In genomic region chr4:184267673-184268573, GRCh38 we compare ENCODE assay signal across 8 cellular contexts. TPM values are rescaled to one million over a fixed set of nuclear protein-coding genes. Genes with fewer than 3 reads are reported as not detected.
A peak's percentile ranks its signal among the peaks of the same experiment; 100 is the strongest.
DNase-seq lines count a peak whose midpoint lies in the region; ATAC-seq and TF ChIP-seq lines count a peak whose summit lies in the region.

No MANE protein-coding gene starts in this region.

- H3K36me3 Mint-ChIP-seq in activated B cell treated with CpG ODN at 0.5 μM for 24 hours (ENCODE audit: low read depth) = no peaks in the 10 kb centered on the region
- peaks cover 9% of the 10 kb centered on the region for H3K36me3 Mint-ChIP-seq in central memory CD8-positive, alpha-beta T cell (ENCODE audit: insufficient read depth)

- POLR2A ChIA-PET in activated B cell treated with CpG ODN at 0.5 μM for 24 hours (lab: Charles Lee) = interaction anchor here (0.7 to 8.3 kb wide), 26 partner anchors 14 to 630 kb away, joined by 3 to 177 read pairs (median 6); partner anchors contain the start of genes CASP3, CENPU, IRF2 and PRIMPOL

- peaks cover 53% of the 10 kb centered on the region for H3F3A ChIP-seq in MM.1S (ENCODE audit: insufficient read depth, low read length)

- H3K4me3 ChIP-seq in MM.1S (ENCODE audit: low read length) (peak overlapping the region; percentile 62), mononuclear cell (ENCODE audit: low read length) (peak overlapping the region; percentile 26)

- peaks cover 24% of the 10 kb centered on the region for H3K79me2 ChIP-seq in MM.1S (ENCODE audit: low read length)

- H3K27me3 Mint-ChIP-seq in activated B cell treated with CpG ODN at 0.5 μM for 24 hours = no peaks in the 10 kb centered on the region
- no peaks in the 10 kb centered on the region for H3K27me3 Mint-ChIP-seq in central memory CD8-positive, alpha-beta T cell
- no peaks in the 10 kb centered on the region for H3K27me3 Mint-ChIP-seq in stimulated activated naive CD8-positive, alpha-beta T cell treated with anti-CD3 and anti-CD28 coated beads, Interleukin-15, amount 100 ng/mL, for 72 hours

- H3K27me3 ChIP-seq in MM.1S (replicated peaks; ENCODE audit: insufficient read depth, low read length) = no peaks in the 10 kb centered on the region
- H3K27me3 ChIP-seq in mononuclear cell (ENCODE audit: insufficient read depth, low read length) = no peaks in the 10 kb centered on the region

- ATAC-seq in activated B cell treated with CpG ODN at 0.5 μM for 24 hours (ENCODE audit: low read depth) = peak; percentile 93
- peak; percentile 80 for ATAC-seq in central memory CD8-positive, alpha-beta T cell (replicated peaks; ENCODE audit: extremely low read depth, poor library complexity, severe bottlenecking)
- ATAC-seq in stimulated activated naive CD8-positive, alpha-beta T cell treated with anti-CD3 and anti-CD28 coated beads, Interleukin-15, amount 100 ng/mL, for 72 hours = peak; percentile 95

- no peaks in the 10 kb centered on the region for H3K9me3 Mint-ChIP-seq in activated B cell treated with CpG ODN at 0.5 μM for 24 hours
- no peaks in the 10 kb centered on the region for H3K9me3 Mint-ChIP-seq in central memory CD8-positive, alpha-beta T cell
- H3K9me3 Mint-ChIP-seq in stimulated activated naive CD8-positive, alpha-beta T cell treated with anti-CD3 and anti-CD28 coated beads, Interleukin-15, amount 100 ng/mL, for 72 hours = peaks cover 0 to 6% of the 10 kb centered on the region in 2 donors

- no peaks in the 10 kb centered on the region for H3K9me2 ChIP-seq in MM.1S (replicated peaks; ENCODE audit: insufficient read depth, low read length)

- H3K4me3 Mint-ChIP-seq in activated B cell treated with CpG ODN at 0.5 μM for 24 hours = peak overlapping the region; percentile 84
- H3K4me3 Mint-ChIP-seq in central memory CD8-positive, alpha-beta T cell = peak overlapping the region; percentile 79
- H3K4me3 Mint-ChIP-seq in stimulated activated naive CD8-positive, alpha-beta T cell treated with anti-CD3 and anti-CD28 coated beads, Interleukin-15, amount 100 ng/mL, for 72 hours = peak overlapping the region; percentile 70 to 71

- no peaks in the 10 kb centered on the region for H4K20me1 ChIP-seq in MM.1S (ENCODE audit: insufficient read depth, low read length)

- peak overlapping the region; percentile 94 for H3K4me2 ChIP-seq in MM.1S (ENCODE audit: low read depth, low read length)

- peak overlapping the region; percentile 25; the same call in 1 of the 2 replicates for H2AFZ ChIP-seq in MM.1S (ENCODE audit: low read length)

- peak overlapping the region; percentile 97 for H3K27ac Mint-ChIP-seq in activated B cell treated with CpG ODN at 0.5 μM for 24 hours
- peak overlapping the region; percentile 96 for H3K27ac Mint-ChIP-seq in central memory CD8-positive, alpha-beta T cell (ENCODE audit: low read depth)
- H3K27ac Mint-ChIP-seq in stimulated activated naive CD8-positive, alpha-beta T cell treated with anti-CD3 and anti-CD28 coated beads, Interleukin-15, amount 100 ng/mL, for 72 hours = peak overlapping the region; percentile 94

- CTCF ChIA-PET in activated B cell treated with CpG ODN at 0.5 μM for 24 hours (lab: Charles Lee) = interaction anchor here (0.8 to 7.5 kb wide), 10 partner anchors 14 to 269 kb away, joined by 3 to 119 read pairs (median 4); partner anchors contain the start of gene IRF2

- peak overlapping the region; percentile 97 for H3K27ac ChIP-seq in MM.1S (ENCODE audit: low read length)

- H3K4me1 Mint-ChIP-seq in activated B cell treated with CpG ODN at 0.5 μM for 24 hours = peaks cover 67% of the 10 kb centered on the region
- H3K4me1 Mint-ChIP-seq in central memory CD8-positive, alpha-beta T cell = peaks cover 30% of the 10 kb centered on the region
- H3K4me1 Mint-ChIP-seq in stimulated activated naive CD8-positive, alpha-beta T cell treated with anti-CD3 and anti-CD28 coated beads, Interleukin-15, amount 100 ng/mL, for 72 hours = peaks cover 79% of the 10 kb centered on the region

- TF ChIP-seq CTCF in MM.1S (IDR thresholded peaks at IDR 0.05; ENCODE audit: low read length) = no peak
- no peak for TF ChIP-seq CTCF in activated B cell treated with CpG ODN at 0.5 μM for 24 hours (IDR thresholded peaks at IDR 0.05)

- peaks cover 45% of the 10 kb centered on the region for H3K4me1 ChIP-seq in MM.1S (ENCODE audit: low read length)
- H3K4me1 ChIP-seq in mononuclear cell (ENCODE audit: insufficient read depth, low read length) = peaks cover 38% of the 10 kb centered on the region

- DNase-seq in GM04503 (ENCODE audit: low read depth) = peak; percentile 88
- DNase-seq in H4 (ENCODE audit: low spot score) = peak; percentile 78
- peak; percentile 96 for DNase-seq in MM.1S
- peak; percentile 64 for DNase-seq in activated B cell treated with CpG ODN at 0.5 μM for 24 hours
- DNase-seq in central memory CD8-positive, alpha-beta T cell (ENCODE audit: low spot score in 2 of 2) = peak; percentile 35 to 60
- DNase-seq in stimulated activated naive CD8-positive, alpha-beta T cell treated with anti-CD3 and anti-CD28 coated beads, Interleukin-15, amount 100 ng/mL, for 72 hours = peak; percentile 73 to 90
- no peak for DNase-seq in NCI-H146 (lab: John Stamatoyannopoulos, UW)

- peak overlapping the region; percentile 72 for H3K9ac ChIP-seq in MM.1S (ENCODE audit: low read length)

- no peaks in the 10 kb centered on the region for H3K9me3 ChIP-seq in MM.1S (replicated peaks; ENCODE audit: insufficient read depth, low read length)
- no peaks in the 10 kb centered on the region for H3K9me3 ChIP-seq in mononuclear cell (ENCODE audit: low read depth, low read length)

- intact Hi-C loops in activated B cell treated with CpG ODN at 0.5 μM for 24 hours (cut with micrococcal nuclease) = loop anchor here (1.0 to 10.0 kb wide), 13 partner anchors 15 to 944 kb away; partner anchors contain the start of genes CASP3, CENPU, IRF2 and PRIMPOL

- no peaks in the 10 kb centered on the region for H3K36me3 ChIP-seq in MM.1S (replicated peaks; ENCODE audit: insufficient read depth, low read length)

RNA-seq across cellular contexts. Expression of gene ENPP6, which starts 50.2 kb away (rescaled TPM):
- total RNA-seq in H4 (2014; rRNA removed; shearing (Covaris generic)) = not detected in 2 replicates
- total RNA-seq in activated B cell treated with CpG ODN at 0.5 μM for 24 hours = not detected in 2 replicates
- total RNA-seq in mononuclear cell = not detected
